In genomic region chr9:34611811-34612787, GRCh38 we compare ENCODE assay signal across 8 cellular contexts. TPM values are rescaled to one million over a fixed set of nuclear protein-coding genes. Genes with fewer than 3 reads are reported as not detected.
DNase-seq lines count a peak whose midpoint lies in the region; ATAC-seq, FAIRE-seq and TF ChIP-seq lines count a peak whose summit lies in the region.

Gene RPP25L, minus strand, starts transcription at chr9:34612097. Its CDS starts 801 bp downstream, at chr9:34611296.

- H3K4me3 ChIP-seq in WERI-Rb-1 (ENCODE audit: low read depth, low read length) (peak within 1 kb of the TSS; percentile 93), breast epithelium (peak within 1 kb of the TSS; percentile 62 to 92 (median 71)), small intestine (ENCODE audit: low read depth in 1 of 2, low read length in 2 of 2) (peak within 1 kb of the TSS; percentile 72 to 86)

- H3K36me3 ChIP-seq in WERI-Rb-1: peaks cover 5% of the 10 kb centered on the region
- no peaks in the 10 kb centered on the region for H3K36me3 ChIP-seq in breast epithelium
- H3K36me3 ChIP-seq in small intestine (ENCODE audit: control insufficient read depth in 2 of 2, insufficient read depth in 2 of 2, low read length in 2 of 2): peaks cover 4 to 5% of the 10 kb centered on the region in 2 donors

- peak within 1 kb of the TSS; percentile 93 for H3K27ac ChIP-seq in WERI-Rb-1
- peak within 1 kb of the TSS; percentile 92 to 96 for H3K27ac ChIP-seq in breast epithelium
- H3K27ac ChIP-seq in small intestine (ENCODE audit: low read depth in 1 of 2, low read length in 1 of 2): peak within 1 kb of the TSS; percentile 60 to 94

- DNase-seq in NCI-H524 (lab: John Stamatoyannopoulos, UW) (peak; percentile 49 to 68), NCI-H524 treated with DMSO at 0.1 percent for 48 hours (lab: John Stamatoyannopoulos, UW) (no peak), NCI-H1930 (lab: John Stamatoyannopoulos, UW) (peak; percentile 78 to 95), WERI-Rb-1 (peak; percentile 77), breast epithelium (ENCODE audit: low spot score in 2 of 2) (peak; percentile 67), iPS-NIHi7 (ENCODE audit: extremely low spot score) (peak; percentile 94), small intestine (peak; percentile 90)

- H3K27me3 ChIP-seq in WERI-Rb-1 (ENCODE audit: insufficient read depth, low read depth, severe bottlenecking) (no peaks in the 10 kb centered on the region), breast epithelium (no peaks in the 10 kb centered on the region), small intestine (ENCODE audit: control insufficient read depth in 2 of 2, insufficient read depth in 2 of 2, low read length in 2 of 2) (no peaks in the 10 kb centered on the region)

- no peak for TF ChIP-seq CTCF in WERI-Rb-1 (IDR thresholded peaks at IDR 0.05; ENCODE audit: low read depth, low read length)
- TF ChIP-seq CTCF in breast epithelium (IDR thresholded peaks at IDR 0.05): no peak

- FAIRE-seq in small intestine (lab: Jason Lieb, UNC): no peak

- no peaks in the 10 kb centered on the region for H3K9me3 ChIP-seq in WERI-Rb-1 (ENCODE audit: severe bottlenecking)
- no peaks in the 10 kb centered on the region for H3K9me3 ChIP-seq in breast epithelium
- no peaks in the 10 kb centered on the region for H3K9me3 ChIP-seq in small intestine (ENCODE audit: control insufficient read depth, low read depth)

- peak; percentile 89 for ATAC-seq in HG02852 (IDR thresholded peaks at IDR 0.05; ENCODE audit: unreplicated experiment)

- 0 to 1% (median 0%) methylated on average over 72 to 77 of the region's 77 CpGs for WGBS in small intestine, 3 donors

- peaks cover 0 to 5% of the 10 kb centered on the region in 2 donors for H3K4me1 ChIP-seq in breast epithelium
- H3K4me1 ChIP-seq in small intestine (ENCODE audit: control insufficient read depth in 2 of 2, insufficient read depth in 1 of 2, low read depth in 1 of 2, low read length in 1 of 2): peaks cover 0 to 6% of the 10 kb centered on the region in 2 donors

- peak; percentile 53 for TF ChIP-seq POLR2A in breast epithelium (IDR thresholded peaks at IDR 0.05)

- intact Hi-C loops in breast epithelium (cut with DNase I; ENCODE audit: low total_unique reads): no loop called here

RNA-seq across cellular contexts. Expression of gene RPP25L, which starts in this region (rescaled TPM):
- total RNA-seq in breast epithelium: 10 to 100 TPM; 28.5 to 37.9 (median 36.4) TPM
- polyA plus RNA-seq in small intestine: 10 to 100 TPM; 54.5 to 93.7 (median 90.2) TPM
